In genomic region chr19:18795540-18795939, GRCh38 we compare ENCODE assay signal across 13 cellular contexts. TPM values are rescaled to one million over a fixed set of nuclear protein-coding genes. Genes with fewer than 3 reads are reported as not detected.
A peak's percentile ranks its signal among the peaks of the same experiment; 100 is the strongest.
DNase-seq lines count a peak whose midpoint lies in the region; ATAC-seq and TF ChIP-seq lines count a peak whose summit lies in the region.
"Had no signal": no experiment of that assay in that cellular context is flagged by ENCODE, and none has a peak within 500 bp of the region (broad histone marks: within the 10 kb centered on the region; RNA-seq: fewer than 3 reads in every experiment).

No MANE protein-coding gene starts in this region.

- 0 out of 2 replicates have a peak, but pooled peaks cover 3% of the 10 kb centered on the region for H3K27me3 ChIP-seq in HCT116 (ENCODE audit: insufficient read depth, low read length)

- DNase-seq in AG20443 (ENCODE audit: low spot score): peak; percentile 76
- no peak for DNase-seq in HCT116 (ENCODE audit: low read depth, low spot score)
- DNase-seq in epithelial cell of esophagus (ENCODE audit: low read depth): peak; percentile 58
- peak; percentile 29 for DNase-seq in midbrain (lab: John Stamatoyannopoulos, UW)
- no peak for DNase-seq in activated gamma-delta T cell (lab: John Stamatoyannopoulos, UW)
- DNase-seq in HK-2 (ENCODE audit: unreplicated experiment): no peak
- DNase-seq in activated T-cell treated with anti-CD3 and anti-CD28 coated beads, Interleukin-2, amount 50 U/mL, for 1 hour: no peak
- DNase-seq in activated effector memory CD4-positive, alpha-beta T cell treated with anti-CD3 and anti-CD28 coated beads, Interleukin-2, amount 50 U/mL, for 16 hours: no peak
- DNase-seq: activated T-cell treated with anti-CD3 and anti-CD28 coated beads, Interleukin-2, amount 50 U/mL, for 48 hours; lower lobe of right lung; MM.1S; NCI-H2171; stimulated activated CD4-positive, alpha-beta T cell treated with anti-CD3 and anti-CD28 coated beads, Interleukin-4, amount 100 ng/mL, for 24 hours had no signal

- no peak for TF ChIP-seq CTCF in HCT116 (IDR thresholded peaks at IDR 0.05 in 2 of 3, conservative IDR thresholded peaks at IDR 0.05 in 1 of 3; ENCODE audit: borderline replicate concordance in 1 of 3, insufficient read depth in 1 of 3, low read depth in 2 of 3, low read length in 2 of 3)
- TF ChIP-seq CTCF in epithelial cell of esophagus (IDR thresholded peaks at IDR 0.05; ENCODE audit: insufficient read depth, low read depth, low read length, missing control alignments): no peak

- BruUV-seq in HCT116 (replicated peaks; lab: Mats Ljungman, UMichigan): no TSS peak

- TF ChIP-seq RAD21 in HCT116 (IDR thresholded peaks at IDR 0.05; ENCODE audit: low read depth): no peak

- no peak for TF ChIP-seq POLR2A in HCT116 (IDR thresholded peaks at IDR 0.05; ENCODE audit: borderline replicate concordance, extremely low read depth, insufficient read depth, insufficient read length)

- H3K27ac ChIP-seq in HCT116 (ENCODE audit: low read depth, low read length): no peak overlapping the region
- H3K27ac ChIP-seq: lower lobe of right lung had no signal

- CTCF ChIA-PET in HCT116 (lab: Charles Lee): no interaction called here

- H3K9ac ChIP-seq in HCT116 (ENCODE audit: low read length): no peak overlapping the region

- no peaks in the 10 kb centered on the region for H3K79me2 ChIP-seq in HCT116 (ENCODE audit: insufficient read depth, low read length)

- H2AFZ ChIP-seq in HCT116 (ENCODE audit: low read depth, low read length, poor library complexity, severe bottlenecking): peak overlapping the region; percentile 16

- no peaks in the 10 kb centered on the region for H4K20me1 ChIP-seq in HCT116 (ENCODE audit: insufficient read depth)

- H3K36me3 ChIP-seq in HCT116 (ENCODE audit: control insufficient read depth in 1 of 2, insufficient read depth in 2 of 2, low read length in 2 of 2): no peaks in the 10 kb centered on the region
- H3K36me3 ChIP-seq: lower lobe of right lung had no signal

- no peaks in the 10 kb centered on the region for H3K9me2 ChIP-seq in HCT116 (ENCODE audit: insufficient read depth)

- POLR2A ChIA-PET in HCT116 (lab: Charles Lee): no interaction called here

- RAD21 ChIA-PET in HCT116 (lab: Charles Lee; ENCODE audit: low non-redundant PET in 1 of 2, low total read pairs in 2 of 2, uncharacterized antibody in 2 of 2, unreplicated experiment in 2 of 2): no interaction called here

- peak overlapping the region; percentile 32 for H3K4me2 ChIP-seq in HCT116 (ENCODE audit: low read length)

- H3K4me1 ChIP-seq in HCT116 (ENCODE audit: control insufficient read depth in 1 of 2, insufficient read depth in 2 of 2, low read length in 2 of 2): peaks cover 5 to 10% of the 10 kb centered on the region in 2 experiments; a peak in 1 of 4 replicates

- intact Hi-C loops in HCT116 (cut with micrococcal nuclease): no loop called here

- H3K9me3 ChIP-seq in HCT116 (ENCODE audit: control insufficient read depth in 1 of 2, insufficient read depth in 1 of 2, low read depth in 1 of 2, low read length in 2 of 2): no peaks in the 10 kb centered on the region
- H3K9me3 ChIP-seq: lower lobe of right lung had no signal

- peak; percentile 46 for ATAC-seq in HCT116

- H3K4me3 ChIP-seq in HCT116 (replicated peaks in 1 of 2; ENCODE audit: low read depth in 1 of 2, low read length in 2 of 2): no peak overlapping the region
- no peak overlapping the region for H3K4me3 ChIP-seq in epithelial cell of esophagus (ENCODE audit: low read length)
- H3K4me3 ChIP-seq: lower lobe of right lung had no signal

TF ChIP-seq in HCT116, 20 proteins besides CTCF, POLR2A, EP300 and RAD21:
- TF ChIP-seq SIN3A (IDR thresholded peaks at IDR 0.05; ENCODE audit: low read depth) (no peak), ZBTB33 (IDR thresholded peaks at IDR 0.05; ENCODE audit: extremely low read depth, insufficient replicate concordance, low read length) (no peak), FOSL1 (IDR thresholded peaks at IDR 0.05; ENCODE audit: low read depth) (no peak), SP1 (IDR thresholded peaks at IDR 0.05; ENCODE audit: low read depth) (no peak), POLR2AphosphoS5 (IDR thresholded peaks at IDR 0.05; ENCODE audit: low read depth, low read length) (no peak), MAX (IDR thresholded peaks at IDR 0.05) (no peak), ZFX (IDR thresholded peaks at IDR 0.05) (no peak), CEBPB (IDR thresholded peaks at IDR 0.05; ENCODE audit: low read depth) (no peak), EZH2phosphoT487 (IDR thresholded peaks at IDR 0.05; ENCODE audit: borderline replicate concordance) (no peak), YY1 (IDR thresholded peaks at IDR 0.05; ENCODE audit: extremely low read depth, insufficient replicate concordance, low read depth, low read length) (no peak), EZH2 (IDR thresholded peaks at IDR 0.05) (no peak), SRF (IDR thresholded peaks at IDR 0.05; ENCODE audit: low read depth) (no peak), TCF7L2 (IDR thresholded peaks at IDR 0.05; ENCODE audit: borderline replicate concordance, extremely low read depth, insufficient read depth, insufficient read length) (no peak), EGR1 (IDR thresholded peaks at IDR 0.05; ENCODE audit: low read depth) (no peak), ZNF274 (IDR thresholded peaks at IDR 0.05; ENCODE audit: low read depth, low read length) (no peak)

RNA-seq across cellular contexts. Expression of gene COMP, which starts 4.4 kb away (rescaled TPM):
- not detected for total RNA-seq in HCT116 (2021; ENCODE audit: unreplicated experiment)
- not detected in 2 replicates for polyA plus RNA-seq in HCT116 (2012)

RNA-seq across cellular contexts. Expression of gene UPF1, which starts 36.2 kb away (rescaled TPM):
- 78.5 TPM for total RNA-seq in HCT116 (2021; ENCODE audit: unreplicated experiment)
- polyA plus RNA-seq in HCT116 (2012): 41.7 and 42.1 TPM in 2 replicates

Comparison
In these comparisons a context has a peak if more than half of its experiments do, and no peak if none do; other contexts are left out.
1. DNase-seq: peak in AG20443 (single experiment), epithelial cell of esophagus (single experiment) and midbrain (single experiment); none in HCT116 (single experiment), activated gamma-delta T cell (single experiment), HK-2 (single experiment), activated T-cell treated with anti-CD3 and anti-CD28 coated beads, Interleukin-2, amount 50 U/mL, for 1 hour (single experiment) and activated effector memory CD4-positive, alpha-beta T cell treated with anti-CD3 and anti-CD28 coated beads, Interleukin-2, amount 50 U/mL, for 16 hours (single experiment).